15 cellular contexts compared by ENCODE assay signal in the genomic region with DNA sequence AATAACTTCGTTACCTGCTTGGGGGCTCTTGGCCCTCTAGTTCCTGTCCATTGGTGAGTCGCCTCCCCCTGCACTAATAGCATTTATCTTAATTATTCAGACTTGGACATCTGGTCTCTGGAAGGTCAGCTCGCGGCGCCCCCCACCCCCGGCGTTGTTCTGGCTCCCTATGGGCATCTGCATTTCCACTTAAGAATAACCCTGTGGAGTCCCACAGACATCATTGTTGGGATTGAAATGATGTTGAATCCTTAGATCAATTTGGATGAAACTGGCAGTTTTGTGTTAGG.
"Had no signal": no experiment of that assay in that cellular context is flagged by ENCODE, and none has a peak within 500 bp of the region (broad histone marks: within the 10 kb centered on the region; RNA-seq: fewer than 3 reads in every experiment).

No MANE protein-coding gene starts in this region.

- ATAC-seq: activated CD4-positive, alpha-beta T cell treated with anti-CD3 and anti-CD28 coated beads for 36 hours; activated CD8-positive, alpha-beta T cell treated with anti-CD3 and anti-CD28 coated beads, Interleukin-2, amount 10 ng/mL, durations not matched to agents 7 days and 5 days; activated T-helper 17 cell treated with anti-CD3 and anti-CD28 coated beads, Interleukin-2, amount 50 U/mL, for 72 hours; foreskin keratinocyte; left ventricle myocardium superior had no signal

- H3K4me3 ChIP-seq: dorsolateral prefrontal cortex, thoracic aorta had no signal

- H3K4me1 Mint-ChIP-seq: activated CD4-positive, alpha-beta T cell treated with anti-CD3 and anti-CD28 coated beads for 36 hours; activated naive CD4-positive, alpha-beta T cell treated with anti-CD3 and anti-CD28 coated beads, Interleukin-2, amount 50 U/mL, for 24 hours; activated T-helper 17 cell treated with anti-CD3 and anti-CD28 coated beads, Interleukin-2, amount 50 U/mL, for 72 hours had no signal

- H3K36me3 Mint-ChIP-seq: activated naive CD4-positive, alpha-beta T cell treated with anti-CD3 and anti-CD28 coated beads, Interleukin-2, amount 50 U/mL, for 24 hours; natural killer cell treated with Interleukin-12 subunit alpha and Interleukin-12 subunit beta and Interleukin-15 and Interleukin-18, amount 100 ng/mL, for 72 hours had no signal

- DNase-seq: activated CD4-positive, alpha-beta T cell treated with anti-CD3 and anti-CD28 coated beads for 36 hours; activated CD8-positive, alpha-beta T cell treated with anti-CD3 and anti-CD28 coated beads, Interleukin-2, amount 10 ng/mL, durations not matched to agents 7 days and 5 days; foreskin keratinocyte; left ventricle myocardium superior; mesenchymal stem cell; stimulated activated CD4-positive, alpha-beta T cell treated with anti-CD3 and anti-CD28 coated beads, Interleukin-2, amount 100 ng/mL, for 48 hours; stimulated activated naive CD8-positive, alpha-beta T cell treated with anti-CD3 and anti-CD28 coated beads, Interleukin-15, amount 100 ng/mL, for 72 hours; T-helper 1 cell; WERI-Rb-1 had no signal

- H3K4me3 Mint-ChIP-seq: activated CD4-positive, alpha-beta T cell treated with anti-CD3 and anti-CD28 coated beads for 36 hours; activated CD8-positive, alpha-beta T cell treated with anti-CD3 and anti-CD28 coated beads, Interleukin-2, amount 10 ng/mL, durations not matched to agents 7 days and 5 days; activated naive CD4-positive, alpha-beta T cell treated with anti-CD3 and anti-CD28 coated beads, Interleukin-2, amount 50 U/mL, for 24 hours; activated T-helper 17 cell treated with anti-CD3 and anti-CD28 coated beads, Interleukin-2, amount 50 U/mL, for 72 hours; natural killer cell treated with Interleukin-12 subunit alpha and Interleukin-12 subunit beta and Interleukin-15 and Interleukin-18, amount 100 ng/mL, for 72 hours; stimulated activated naive CD8-positive, alpha-beta T cell treated with anti-CD3 and anti-CD28 coated beads, Interleukin-15, amount 100 ng/mL, for 72 hours had no signal

- H3K36me3 ChIP-seq: thoracic aorta, WERI-Rb-1 had no signal

- H3K9me3 ChIP-seq: thoracic aorta had no signal

- H3K27ac ChIP-seq: dorsolateral prefrontal cortex, foreskin keratinocyte, thoracic aorta, WERI-Rb-1 had no signal

- H3K27ac Mint-ChIP-seq: activated CD4-positive, alpha-beta T cell treated with anti-CD3 and anti-CD28 coated beads for 36 hours; activated CD8-positive, alpha-beta T cell treated with anti-CD3 and anti-CD28 coated beads, Interleukin-2, amount 10 ng/mL, durations not matched to agents 7 days and 5 days; activated naive CD4-positive, alpha-beta T cell treated with anti-CD3 and anti-CD28 coated beads, Interleukin-2, amount 50 U/mL, for 24 hours; activated T-helper 17 cell treated with anti-CD3 and anti-CD28 coated beads, Interleukin-2, amount 50 U/mL, for 72 hours; natural killer cell treated with Interleukin-12 subunit alpha and Interleukin-12 subunit beta and Interleukin-15 and Interleukin-18, amount 100 ng/mL, for 72 hours had no signal

- FAIRE-seq: keratinocyte had no signal

- H3K27me3 ChIP-seq: dorsolateral prefrontal cortex, foreskin keratinocyte had no signal

- H3K4me1 ChIP-seq: foreskin keratinocyte had no signal

- H3K27me3 Mint-ChIP-seq: activated naive CD4-positive, alpha-beta T cell treated with anti-CD3 and anti-CD28 coated beads, Interleukin-2, amount 50 U/mL, for 24 hours had no signal

- H3K9me3 Mint-ChIP-seq: activated naive CD4-positive, alpha-beta T cell treated with anti-CD3 and anti-CD28 coated beads, Interleukin-2, amount 50 U/mL, for 24 hours; activated T-helper 17 cell treated with anti-CD3 and anti-CD28 coated beads, Interleukin-2, amount 50 U/mL, for 72 hours; natural killer cell treated with Interleukin-12 subunit alpha and Interleukin-12 subunit beta and Interleukin-15 and Interleukin-18, amount 100 ng/mL, for 72 hours; stimulated activated naive CD8-positive, alpha-beta T cell treated with anti-CD3 and anti-CD28 coated beads, Interleukin-15, amount 100 ng/mL, for 72 hours had no signal
